24 cellular contexts compared by ENCODE assay signal in the genomic region with DNA sequence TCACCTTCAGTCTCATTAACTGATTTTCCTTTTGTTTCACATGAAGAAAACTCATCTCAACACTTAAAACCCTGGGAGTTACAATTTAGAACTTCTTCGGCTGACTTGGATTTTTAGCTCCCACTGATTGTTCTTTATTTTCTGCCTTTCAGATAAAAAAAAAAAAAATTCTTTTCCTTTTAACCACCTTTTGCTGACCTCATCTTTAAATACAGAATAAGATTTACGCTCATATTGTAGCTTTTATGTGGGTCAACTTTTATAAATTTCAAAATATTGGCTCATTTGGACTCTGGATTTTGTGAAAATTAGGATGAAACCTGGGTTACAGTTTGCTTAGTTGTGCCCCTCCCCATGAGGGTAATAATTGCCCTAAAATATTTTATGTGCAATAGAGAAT.
DNase-seq lines count a peak whose midpoint lies in the region; ATAC-seq, FAIRE-seq and TF ChIP-seq lines count a peak whose summit lies in the region.
"Had no signal": no experiment of that assay in that cellular context is flagged by ENCODE, and none has a peak within 500 bp of the region (broad histone marks: within the 10 kb centered on the region; RNA-seq: fewer than 3 reads in every experiment).

No MANE protein-coding gene starts in this region.

- TF ChIP-seq CTCF in HepG2 (CRISPR knock-in tag; IDR thresholded peaks at IDR 0.05) = no peak
- TF ChIP-seq CTCF in right lobe of liver (IDR thresholded peaks at IDR 0.05) = no peak
- TF ChIP-seq CTCF in K562 (IDR thresholded peaks at IDR 0.05 in 2 of 3, conservative IDR thresholded peaks at IDR 0.05 in 1 of 3; ENCODE audit: insufficient read depth in 2 of 3, low read depth in 1 of 3, low read length in 3 of 3) = no peak
- no peak for TF ChIP-seq CTCF in transverse colon (IDR thresholded peaks at IDR 0.05)

- intact Hi-C loops in HepG2 (cut with micrococcal nuclease; ENCODE audit: unreplicated experiment) = no loop called here
- intact Hi-C loops in right lobe of liver (cut with DNase I) = no loop called here
- intact Hi-C loops in K562 (cut with micrococcal nuclease) = no loop called here
- intact Hi-C loops in transverse colon (cut with DNase I; ENCODE audit: low total_unique reads) = no loop called here

- BruUV-seq in HepG2 (replicated peaks; lab: Mats Ljungman, UMichigan) = no TSS peak
- no TSS peak for BruUV-seq in K562 (replicated peaks; lab: Mats Ljungman, UMichigan)

- H3K36me3 ChIP-seq in HepG2 (replicated peaks in 1 of 2; ENCODE audit: control insufficient read depth in 1 of 2, insufficient read depth in 2 of 2, low read length in 2 of 2) = no peaks in the 10 kb centered on the region
- no peaks in the 10 kb centered on the region for H3K36me3 ChIP-seq in right lobe of liver
- no peaks in the 10 kb centered on the region for H3K36me3 ChIP-seq in K562 (ENCODE audit: control insufficient read depth, insufficient read depth, low read length)
- no peaks in the 10 kb centered on the region for H3K36me3 ChIP-seq in transverse colon
- H3K36me3 ChIP-seq: BE2C, BLaER1 had no signal

- CTCF ChIA-PET in HepG2 (lab: Yijun Ruan, JAX; ENCODE audit: low intra/inter-chr PET ratio, low total read pairs) (no interaction called here), K562 (lab: Yijun Ruan, JAX; ENCODE audit: low intra/inter-chr PET ratio) (no interaction called here)

- 0 out of 2 replicates have a peak, but pooled peaks cover 11% of the 10 kb centered on the region for H3K4me1 ChIP-seq in HepG2 (ENCODE audit: insufficient read depth, low read length)
- no peaks in the 10 kb centered on the region for H3K4me1 ChIP-seq in right lobe of liver
- no peaks in the 10 kb centered on the region for H3K4me1 ChIP-seq in K562 (replicated peaks in 1 of 2; ENCODE audit: control insufficient read depth in 2 of 2, insufficient read depth in 2 of 2, low read length in 2 of 2)
- H3K4me1 ChIP-seq in transverse colon = no peaks in the 10 kb centered on the region
- H3K4me1 ChIP-seq: BE2C, BLaER1 had no signal

- WGBS in HepG2 (ENCODE audit: low lambda C conversion rate) = 82% methylated on average over 2 of the region's 2 CpGs
- 60% methylated on average over 2 of the region's 2 CpGs for WGBS in right lobe of liver (ENCODE audit: insufficient coverage, low coverage, low lambda C conversion rate, missing lambda C conversion rate)
- 4% methylated on average over 2 of the region's 2 CpGs for WGBS in K562 (ENCODE audit: insufficient coverage, low coverage, missing lambda C conversion rate)
- WGBS in transverse colon (ENCODE audit: low coverage in 1 of 2), 2 donors = 81 to 100% methylated on average over 1 to 2 of the region's 2 CpGs

- H3K27me3 ChIP-seq in HepG2 (ENCODE audit: control insufficient read depth in 1 of 2, insufficient read depth in 2 of 2, low read length in 2 of 2) = no peaks in the 10 kb centered on the region
- H3K27me3 ChIP-seq in right lobe of liver = no peaks in the 10 kb centered on the region
- H3K27me3 ChIP-seq in K562 (ENCODE audit: control insufficient read depth in 2 of 2, insufficient read depth in 2 of 2, low read length in 2 of 2) = no peaks in the 10 kb centered on the region
- no peaks in the 10 kb centered on the region for H3K27me3 ChIP-seq in transverse colon
- H3K27me3 ChIP-seq: BE2C, BLaER1 had no signal

- TF ChIP-seq EP300 in HepG2 (IDR thresholded peaks at IDR 0.05; ENCODE audit: low read depth in 2 of 2, low read length in 2 of 2) (no peak), HepG2 (CRISPR knock-in tag; IDR thresholded peaks at IDR 0.05; ENCODE audit: borderline replicate concordance) (no peak), K562 (IDR thresholded peaks at IDR 0.05; ENCODE audit: low read length) (no peak), transverse colon (IDR thresholded peaks at IDR 0.05; ENCODE audit: low read depth) (no peak)

- TF ChIP-seq POLR2A in HepG2 (IDR thresholded peaks at IDR 0.05; ENCODE audit: insufficient read depth in 1 of 2, low read depth in 2 of 2, low read length in 2 of 2) (no peak), right lobe of liver (IDR thresholded peaks at IDR 0.05) (no peak), K562 (conservative IDR thresholded peaks at IDR 0.05) (no peak), transverse colon (IDR thresholded peaks at IDR 0.05) (no peak)

- in situ Hi-C loops in HepG2 (cut with HindIII; ENCODE audit: extremely low pct_ligation_motif_present, low pct_unique_long_range_greater_than_20kb) (no loop called here), K562 (cut with MboI) (no loop called here), transverse colon (cut with MboI; ENCODE audit: low pct_ligation_motif_present in 1 of 4, low pct_unique_long_range_greater_than_20kb in 1 of 4, low sequenced_read_pairs in 3 of 4) (no loop called here)

- no peak for FAIRE-seq in HepG2 (lab: Jason Lieb, UNC)
- no peak for FAIRE-seq in K562 (lab: Jason Lieb, UNC)
- FAIRE-seq: GM12878, GM12892, GM18507 had no signal

- H3K9ac ChIP-seq in HepG2 (ENCODE audit: insufficient read depth, low read depth, low read length) = no peak overlapping the region
- no peak overlapping the region for H3K9ac ChIP-seq in K562 (ENCODE audit: insufficient read depth in 1 of 2, low read depth in 2 of 2, low read length in 2 of 2)
- H3K9ac ChIP-seq: BLaER1 had no signal

- ATAC-seq in HepG2 (no peak), right lobe of liver (no peak), K562 (no peak)
- ATAC-seq: GM12878 had no signal

- no peak overlapping the region for H2AFZ ChIP-seq in HepG2 (ENCODE audit: low read length)
- H2AFZ ChIP-seq in K562 (ENCODE audit: low read depth, low read length) = no peak overlapping the region

- DNase-seq in HepG2 (ENCODE audit: low spot score) = no peak
- DNase-seq in right lobe of liver = no peak
- DNase-seq in K562 (ENCODE audit: extremely low read depth in 1 of 4, low spot score in 3 of 4) = no peak
- DNase-seq in transverse colon = no peak
- DNase-seq in midbrain (lab: John Stamatoyannopoulos, UW) = no peak
- DNase-seq: ACHN; BE2C; C1 segment of cervical spinal cord; CD4-positive, alpha-beta memory T cell; CD4-positive, CD25-positive, alpha-beta regulatory T cell; CD8-positive, alpha-beta memory T cell; COR-L47; DMS 273 treated with DMSO at 0.1 percent for 48 hours; DMS153; DMS53; DMS79; DND-41; EL; GDM1 had no signal

- H3K27ac ChIP-seq in HepG2 (ENCODE audit: extremely low read length, insufficient read depth, low read length) = no peak overlapping the region
- no peak overlapping the region for H3K27ac ChIP-seq in right lobe of liver
- H3K27ac ChIP-seq in K562 (ENCODE audit: extremely low read depth, low read depth, low read length) = no peak overlapping the region
- H3K27ac ChIP-seq in transverse colon = no peak overlapping the region
- H3K27ac ChIP-seq: 22Rv1, BLaER1 had no signal

- no peaks in the 10 kb centered on the region for H3K9me3 ChIP-seq in HepG2 (ENCODE audit: low read length)
- no peaks in the 10 kb centered on the region for H3K9me3 ChIP-seq in right lobe of liver
- no peaks in the 10 kb centered on the region for H3K9me3 ChIP-seq in K562 (replicated peaks; ENCODE audit: control insufficient read depth, insufficient read depth, low read depth, low read length)
- H3K9me3 ChIP-seq in transverse colon = no peaks in the 10 kb centered on the region
- H3K9me3 ChIP-seq: BE2C, BLaER1 had no signal

- H3K79me2 ChIP-seq in HepG2 (ENCODE audit: insufficient read depth, low read length) = no peaks in the 10 kb centered on the region
- no peaks in the 10 kb centered on the region for H3K79me2 ChIP-seq in K562 (ENCODE audit: control insufficient read depth, insufficient read depth, low read length)

- no peaks in the 10 kb centered on the region for H3K9me1 ChIP-seq in K562 (ENCODE audit: control insufficient read depth, insufficient read depth, low read length)

- H3K4me3 ChIP-seq in HepG2 (replicated peaks in 1 of 3; ENCODE audit: insufficient read depth in 1 of 3, low read depth in 2 of 3, low read length in 3 of 3) (no peak overlapping the region), right lobe of liver (no peak overlapping the region), K562 (no peak overlapping the region), transverse colon (no peak overlapping the region)
- H3K4me3 ChIP-seq: BLaER1, GM12878 had no signal

- TF ChIP-seq RAD21 in HepG2 (CRISPR knock-in tag; IDR thresholded peaks at IDR 0.05) (no peak), K562 (CRISPR knock-in tag; conservative IDR thresholded peaks at IDR 0.05 in 1 of 2, IDR thresholded peaks at IDR 0.05 in 1 of 2) (no peak)

- H4K20me1 ChIP-seq in HepG2 (ENCODE audit: insufficient read depth, low read length) (no peaks in the 10 kb centered on the region), K562 (replicated peaks; ENCODE audit: control insufficient read depth, insufficient read depth, low read length) (no peaks in the 10 kb centered on the region)
- H4K20me1 ChIP-seq: BLaER1 had no signal

- POLR2A ChIA-PET in HepG2 (lab: Yijun Ruan, JAX) (no interaction called here), K562 (lab: Yijun Ruan, JAX) (no interaction called here)

- no peak overlapping the region for H3K4me2 ChIP-seq in HepG2 (ENCODE audit: low read depth, low read length)
- H3K4me2 ChIP-seq in K562 (ENCODE audit: insufficient read depth, low read length) = no peak overlapping the region
- H3K4me2 ChIP-seq: BLaER1 had no signal

TF ChIP-seq in K562, 482 proteins besides CTCF, POLR2A, EP300 and RAD21:
- TF ChIP-seq TSC22D4 (tag; IDR thresholded peaks at IDR 0.05) (no peak), ZNF347 (CRISPR knock-in tag; IDR thresholded peaks at IDR 0.05; ENCODE audit: low read depth) (no peak), ZNF316 (IDR thresholded peaks at IDR 0.05) (0 out of 2 replicates have a peak, but pooled peaks have one; percentile 10)
- TF ChIP-seq, protein P1, sequence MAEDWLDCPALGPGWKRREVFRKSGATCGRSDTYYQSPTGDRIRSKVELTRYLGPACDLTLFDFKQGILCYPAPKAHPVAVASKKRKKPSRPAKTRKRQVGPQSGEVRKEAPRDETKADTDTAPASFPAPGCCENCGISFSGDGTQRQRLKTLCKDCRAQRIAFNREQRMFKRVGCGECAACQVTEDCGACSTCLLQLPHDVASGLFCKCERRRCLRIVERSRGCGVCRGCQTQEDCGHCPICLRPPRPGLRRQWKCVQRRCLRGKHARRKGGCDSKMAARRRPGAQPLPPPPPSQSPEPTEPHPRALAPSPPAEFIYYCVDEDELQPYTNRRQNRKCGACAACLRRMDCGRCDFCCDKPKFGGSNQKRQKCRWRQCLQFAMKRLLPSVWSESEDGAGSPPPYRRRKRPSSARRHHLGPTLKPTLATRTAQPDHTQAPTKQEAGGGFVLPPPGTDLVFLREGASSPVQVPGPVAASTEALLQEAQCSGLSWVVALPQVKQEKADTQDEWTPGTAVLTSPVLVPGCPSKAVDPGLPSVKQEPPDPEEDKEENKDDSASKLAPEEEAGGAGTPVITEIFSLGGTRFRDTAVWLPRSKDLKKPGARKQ (CRISPR knock-in tag; IDR thresholded peaks at IDR 0.05) = no peak
